In the genomic region with DNA sequence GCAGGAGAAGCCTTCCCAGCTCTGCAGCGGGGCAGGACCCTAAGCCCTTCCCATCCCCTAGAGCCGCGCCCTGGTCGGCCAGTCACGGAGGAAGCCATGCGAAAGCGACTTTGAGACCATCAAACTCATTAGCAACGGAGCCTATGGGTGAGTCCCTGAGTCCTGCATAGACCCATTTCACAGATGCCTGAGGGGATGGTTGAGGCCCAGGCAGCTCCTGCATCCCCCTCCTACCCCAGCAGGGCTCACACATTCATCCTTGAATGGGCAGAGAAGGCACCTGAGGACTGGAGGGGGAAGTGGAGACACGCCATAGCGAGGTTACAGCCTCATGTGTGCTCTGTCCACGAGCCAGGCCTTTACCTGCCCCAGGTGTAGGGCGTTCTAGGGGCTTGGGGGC, we compare ENCODE assay signal across 1 cellular context.
A peak's percentile ranks its signal among the peaks of the same experiment; 100 is the strongest.
TF ChIP-seq lines count a peak whose summit lies in the region.

No MANE protein-coding gene starts in this region.

TF ChIP-seq in HepG2, 621 proteins besides CTCF, POLR2A, EP300 and RAD21:
- TF ChIP-seq, protein P1, sequence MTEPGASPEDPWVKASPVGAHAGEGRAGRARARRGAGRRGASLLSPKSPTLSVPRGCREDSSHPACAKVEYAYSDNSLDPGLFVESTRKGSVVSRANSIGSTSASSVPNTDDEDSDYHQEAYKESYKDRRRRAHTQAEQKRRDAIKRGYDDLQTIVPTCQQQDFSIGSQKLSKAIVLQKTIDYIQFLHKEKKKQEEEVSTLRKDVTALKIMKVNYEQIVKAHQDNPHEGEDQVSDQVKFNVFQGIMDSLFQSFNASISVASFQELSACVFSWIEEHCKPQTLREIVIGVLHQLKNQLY (CRISPR knock-in tag; IDR thresholded peaks at IDR 0.05): no peak
- TF ChIP-seq XBP1 (CRISPR knock-in tag; IDR thresholded peaks at IDR 0.05): no peak
- 0 out of 2 replicates have a peak, but pooled peaks have one; percentile 35 for TF ChIP-seq CHD4 (IDR thresholded peaks at IDR 0.05; ENCODE audit: borderline replicate concordance, low read length)
- TF ChIP-seq ZNF629 (CRISPR knock-in tag; conservative IDR thresholded peaks at IDR 0.05): peak; percentile 88
